In genomic region chr21:33479679-33480480, GRCh38 we compare ENCODE assay signal across 8 cellular contexts. TPM values are rescaled to one million over a fixed set of nuclear protein-coding genes. Genes with fewer than 3 reads are reported as not detected.
DNase-seq lines count a peak whose midpoint lies in the region; ATAC-seq, FAIRE-seq and TF ChIP-seq lines count a peak whose summit lies in the region.

Gene TMEM50B, minus strand, starts transcription at chr21:33479974. Its CDS starts 11,089 bp downstream, at chr21:33468885.

- intact Hi-C loops in left colon (cut with DNase I, micrococcal nuclease) = no loop called here

- peak; percentile 85 for ATAC-seq in HG03457 (IDR thresholded peaks at IDR 0.05; ENCODE audit: unreplicated experiment)
- ATAC-seq in left colon = peak; percentile 92

- FAIRE-seq in GM19239 (lab: Jason Lieb, UNC) = peak; percentile 77

- no peaks in the 10 kb centered on the region for H3K27me3 ChIP-seq in BJ (ENCODE audit: control insufficient read depth, insufficient read depth, low read length)

- DNase-seq in BJ (ENCODE audit: low read depth) = peak; percentile 83
- peak; percentile 85 for DNase-seq in GM19239 (ENCODE audit: insufficient read length, low spot score)
- DNase-seq in NCI-H524 (lab: John Stamatoyannopoulos, UW) = peak; percentile 94 to 98
- DNase-seq in activated CD4-positive, alpha-beta T cell treated with anti-CD3 and anti-CD28 coated beads for 4 hours = peak; percentile 93 to 95
- DNase-seq in left colon = peak; percentile 95 to 97
- DNase-seq in stimulated activated CD4-positive, alpha-beta T cell treated with anti-CD3 and anti-CD28 coated beads, Interleukin-1b, Interleukin-23, amount 100 ng/mL, for 48 hours = peak; percentile 97

- peak within 1 kb of the TSS; percentile 87 for H3K4me3 ChIP-seq in BJ (ENCODE audit: low read depth, low read length)

- peak within 1 kb of the TSS; percentile 80 for H3K27ac ChIP-seq in cingulate gyrus (ENCODE audit: low read depth, low read length)

- POLR2A ChIA-PET in BJ (lab: Charles Lee) = interaction anchor here (0.5 to 1.4 kb wide), 3 partner anchors 11 to 155 kb away, joined by 4 to 8 read pairs (median 7); partner anchors contain the start of genes DNAJC28 and IFNAR1

- peak; percentile 66 for TF ChIP-seq CTCF in BJ (IDR thresholded peaks at IDR 0.05; ENCODE audit: insufficient read depth, low read depth, low read length)

- H3K36me3 ChIP-seq in BJ (ENCODE audit: control insufficient read depth, insufficient read depth, low read length) = no peaks in the 10 kb centered on the region

- CTCF ChIA-PET in BJ (lab: Yijun Ruan, JAX) = interaction anchor here (0.6 to 1.0 kb wide), 2 partner anchors 9 to 119 kb away, joined by 4 to 5 read pairs; no protein-coding TSS in a partner anchor

RNA-seq across cellular contexts. Expression of gene TMEM50B, which starts in this region (rescaled TPM):
- 23.5 and 32.1 TPM in 2 replicates for polyA plus RNA-seq in BJ (2011; rRNA removed)
- polyA minus RNA-seq in BJ (2011; rRNA and poly(A)+ RNA removed) = 5.3 and 7.9 TPM in 2 replicates
- 10 to 100 TPM; 34.9 to 41.5 TPM for total RNA-seq in left colon

Comparison
In these comparisons a context has a peak if more than half of its experiments do, and no peak if none do; other contexts are left out.
1. Peak in every context shown above with its lines: DNase-seq, ATAC-seq, H3K4me3 ChIP-seq and H3K27ac ChIP-seq.